In genomic region chr5:769485-770145, GRCh38 we compare ENCODE assay signal across 11 cellular contexts. TPM values are rescaled to one million over a fixed set of nuclear protein-coding genes. Genes with fewer than 3 reads are reported as not detected.
DNase-seq lines count a peak whose midpoint lies in the region; ATAC-seq and TF ChIP-seq lines count a peak whose summit lies in the region.
"Not testable (repeated sequence)": the region's sequence is repeated elsewhere in the genome, so short reads cannot be mapped to it uniquely, and the experiment has no call there.
"Had no signal": no experiment of that assay in that cellular context is flagged by ENCODE, and none has a peak within 500 bp of the region (broad histone marks: within the 10 kb centered on the region; RNA-seq: fewer than 3 reads in every experiment).

No MANE protein-coding gene starts in this region.

- not testable (repeated sequence) for H3K27me3 Mint-ChIP-seq in H9 (ENCODE audit: low read depth); natural killer cell (ENCODE audit: low read depth in 2 of 2)

- DNase-seq in AG08396 (ENCODE audit: low spot score) (peak; percentile 3), H9 (peak; percentile 25), left colon (peak; percentile 1 to 29), natural killer cell (peak; percentile 18)
- peak; percentile 55 for DNase-seq in activated CD8-positive, alpha-beta memory T cell treated with anti-CD3 and anti-CD28 coated beads for 24 hours
- DNase-seq in activated naive CD4-positive, alpha-beta T cell treated with anti-CD3 and anti-CD28 coated beads, Interleukin-2, amount 50 U/mL, for 16 hours: peak; percentile 17
- not testable (repeated sequence) for DNase-seq in Right ventricle myocardium superior
- DNase-seq in stimulated activated CD8-positive, alpha-beta memory T cell treated with anti-CD3 and anti-CD28 coated beads, Interleukin-4, amount 100 ng/mL, for 48 hours: peak; percentile 21

- not testable (repeated sequence) for H3K23ac ChIP-seq in H9 (ENCODE audit: insufficient read length, low read depth, low read length)

- H2AFZ ChIP-seq in H9 (ENCODE audit: low read length): not testable (repeated sequence)

- not testable (repeated sequence) for H3K18ac ChIP-seq in H9 (ENCODE audit: insufficient read length, low read depth, low read length)

- H3K36me3 Mint-ChIP-seq in H9 (ENCODE audit: insufficient read depth in 1 of 3, low read depth in 3 of 3); natural killer cell: not testable (repeated sequence)

- not testable (repeated sequence) for H2BK15ac ChIP-seq in H9 (ENCODE audit: low read depth, low read length)

- not testable (repeated sequence) for H3K56ac ChIP-seq in H9 (ENCODE audit: insufficient read length, low read depth, low read length)

- not testable (repeated sequence) for H3K79me1 ChIP-seq in H9 (ENCODE audit: insufficient read depth, low read depth, low read length, poor library complexity, severe bottlenecking)

- H4K20me1 ChIP-seq in H9 (ENCODE audit: control insufficient read depth, insufficient read depth, insufficient read length): not testable (repeated sequence)

- H3T11ph ChIP-seq in H9 (ENCODE audit: low read length): not testable (repeated sequence)

- not testable (repeated sequence) for TF ChIP-seq CTCF in H9 (conservative IDR thresholded peaks at IDR 0.05); natural killer cell (IDR thresholded peaks at IDR 0.05)

- not testable (repeated sequence) for H3K9ac ChIP-seq in H9 (ENCODE audit: extremely low read depth, insufficient read length, low read length)

- not testable (repeated sequence) for H3K27me3 ChIP-seq in H9 (ENCODE audit: insufficient read depth, low read length)

- H2BK20ac ChIP-seq in H9 (ENCODE audit: low read depth, low read length, poor library complexity, severe bottlenecking): not testable (repeated sequence)

- not testable (repeated sequence) for H4K5ac ChIP-seq in H9 (ENCODE audit: insufficient read length, low read depth, low read length)

- peak; percentile 8 for ATAC-seq in Right ventricle myocardium superior (ENCODE audit: poor library complexity)
- ATAC-seq in left colon, natural killer cell: not testable (repeated sequence)

- not testable (repeated sequence) for H3K14ac ChIP-seq in H9 (ENCODE audit: insufficient read depth, low read length)

- H3K4me1 Mint-ChIP-seq in H9, natural killer cell: not testable (repeated sequence)

- WGBS in H9 (ENCODE audit: extremely low coverage, insufficient read length, low lambda C conversion rate): no CpG with 5 or more reads among the region's 29 CpGs

- H3K4me3 Mint-ChIP-seq in H9, natural killer cell: not testable (repeated sequence)

- H3K9me3 ChIP-seq in H9 (ENCODE audit: control insufficient read depth, low read depth, low read length): not testable (repeated sequence)

- H3K27ac Mint-ChIP-seq in H9: peak overlapping the region in 1 of 3 experiments; percentile 65; a peak in 1 of 7 replicates
- not testable (repeated sequence) for H3K27ac Mint-ChIP-seq in natural killer cell

- H2BK5ac ChIP-seq in H9 (ENCODE audit: insufficient read length, low read length): not testable (repeated sequence)

- H3K23me2 ChIP-seq in H9 (ENCODE audit: insufficient read length, low read depth, low read length, poor library complexity, severe bottlenecking): not testable (repeated sequence)

- H4K8ac ChIP-seq in H9 (replicated peaks; ENCODE audit: insufficient read length, low read depth, low read length): not testable (repeated sequence)

- H2AK5ac ChIP-seq in H9 (ENCODE audit: insufficient read length, low read length): not testable (repeated sequence)

- intact Hi-C loops in Right ventricle myocardium superior (cut with DNase I); left colon (cut with DNase I, micrococcal nuclease); natural killer cell (cut with micrococcal nuclease): not testable (repeated sequence)

- H3K4ac ChIP-seq in H9 (ENCODE audit: low read depth, low read length): not testable (repeated sequence)

- H2BK120ac ChIP-seq in H9 (ENCODE audit: low read depth, low read length, poor library complexity, severe bottlenecking): not testable (repeated sequence)

- H3K4me2 ChIP-seq in H9 (ENCODE audit: insufficient read depth, insufficient read length, low read length): not testable (repeated sequence)

- not testable (repeated sequence) for H2BK12ac ChIP-seq in H9 (ENCODE audit: insufficient read length, low read depth, low read length)

- not testable (repeated sequence) for H3K9me3 Mint-ChIP-seq in H9, natural killer cell

- not testable (repeated sequence) for H3K4me1 ChIP-seq in H9 (ENCODE audit: insufficient read depth, low read length)

- H3K27ac ChIP-seq in H9 (ENCODE audit: insufficient read length, low read depth, low read length): not testable (repeated sequence)

- H4K91ac ChIP-seq in H9 (ENCODE audit: insufficient read length, low read depth, low read length): not testable (repeated sequence)

- not testable (repeated sequence) for H3K79me2 ChIP-seq in H9 (ENCODE audit: insufficient read depth, low read length)

RNA-seq across cellular contexts. Expression of gene ZDHHC11B, which starts 14.9 kb away (rescaled TPM):
- total RNA-seq in H9 (2021) (0.86 and 1.4 TPM in 2 replicates), Right ventricle myocardium superior (18.8 TPM), left colon (10 to 100 TPM in 1 of 2 donors, 1 to 10 TPM in 1; 1.5 to 15.9 TPM), natural killer cell (1 to 10 TPM in 2 of 3 donors, under 1 TPM in 1; 0.85 to 7.3 (median 2.2) TPM)
- total RNA-seq: GM12878, IMR-90, MCF 10A had no signal
